Comparison of ENCODE assay signal across 23 cellular contexts in genomic region chr9:85631809-85632208, GRCh38.
"Had no signal": no experiment of that assay in that cellular context is flagged by ENCODE, and none has a peak within 500 bp of the region (broad histone marks: within the 10 kb centered on the region; RNA-seq: fewer than 3 reads in every experiment).

No MANE protein-coding gene starts in this region.

- H3K4me3 ChIP-seq: MG63, PC-9, Peyer's patch, SJSA1, SK-N-MC had no signal

- H3K4me2 ChIP-seq: PC-9 had no signal

- H3K36me3 ChIP-seq: MG63, Peyer's patch, SJSA1 had no signal

- H2AFZ ChIP-seq: PC-9 had no signal

- H3K9me3 ChIP-seq: MG63, Peyer's patch, SJSA1 had no signal

- DNase-seq: Karpas-422, KG1, MG63, NCI-H1092 treated with DMSO at 0.1 percent for 48 hours, NCI-H1436, NCI-H187, NCI-H2029, NCI-H2081 treated with DMSO at 0.1 percent for 48 hours, NCI-H2171, NCI-H226, NCI-H446, NCI-H510A, NCI-H524 treated with DMSO at 0.1 percent for 48 hours, NCI-H69, NCI-H774, OCI-M1, PC-9, Peyer's patch, Right ventricle myocardium superior, RPMI8226, SIG-M5 had no signal

- H3K4me1 ChIP-seq: Peyer's patch, SJSA1 had no signal

- H3K27ac ChIP-seq: PC-9, Peyer's patch, SJSA1, SK-N-MC had no signal
